27 cellular contexts compared by ENCODE assay signal in genomic region chr6:1362643-1363042, GRCh38. TPM values are rescaled to one million over a fixed set of nuclear protein-coding genes. Genes with fewer than 3 reads are reported as not detected.
"Had no signal": no experiment of that assay in that cellular context is flagged by ENCODE, and none has a peak within 500 bp of the region (broad histone marks: within the 10 kb centered on the region; RNA-seq: fewer than 3 reads in every experiment).

No MANE protein-coding gene starts in this region.

- FAIRE-seq: urothelium cell line had no signal

- H3K27me3 ChIP-seq: testis, thyroid gland, upper lobe of left lung, uterus, vagina had no signal

- H3K27ac ChIP-seq: suprapubic skin, testis, thoracic aorta, thyroid gland, tibial artery, tibial nerve, upper lobe of right lung, uterus, vagina had no signal

- ATAC-seq: stimulated activated effector memory CD8-positive, alpha-beta T cell treated with anti-CD3 and anti-CD28 coated beads, Interleukin-12 subunit alpha, Interleukin-12 subunit beta, amount 100 ng/mL, for 72 hours; stimulated activated memory B cell treated with anti-CD40 and anti-IgM and Interleukin-4, amounts not matched to agents 10 μg/mL and 1 μg/mL and 100 μg/mL, for 72 hours; stimulated activated naive B cell treated with anti-CD40 and anti-IgM and Interleukin-4, amounts not matched to agents 10 μg/mL and 1 μg/mL and 100 μg/mL, for 72 hours; stimulated activated naive CD8-positive, alpha-beta T cell treated with anti-CD3 and anti-CD28 coated beads, Interleukin-15, amount 100 ng/mL, for 72 hours; stimulated activated naive CD8-positive, alpha-beta T cell treated with anti-CD3 and anti-CD28 coated beads, Interleukin-15, Interleukin-2, amounts not matched to agents 100 U/mL and 50 U/mL, for 24 hours had no signal

- H3K4me3 ChIP-seq: stomach, suprapubic skin, testis, thoracic aorta, thyroid gland, tibial artery, tibial nerve, transverse colon, upper lobe of left lung, upper lobe of right lung, uterus, vagina had no signal

- H3K9me3 ChIP-seq: stomach, suprapubic skin, testis, thoracic aorta, thyroid gland, tibial artery, tibial nerve, transverse colon, upper lobe of left lung, upper lobe of right lung, uterus, vagina had no signal

- H3K4me1 ChIP-seq: suprapubic skin, testis, thyroid gland, tibial artery, tibial nerve, upper lobe of left lung, upper lobe of right lung, uterus, vagina had no signal

- DNase-seq: stimulated activated CD4-positive, alpha-beta T cell treated with anti-CD3 and anti-CD28 coated beads, Interleukin-2, amount 100 ng/mL, for 48 hours; stimulated activated CD4-positive, alpha-beta T cell treated with anti-CD3 and anti-CD28 coated beads, Interleukin-4, amount 100 ng/mL, for 1 hour; stimulated activated CD4-positive, alpha-beta T cell treated with anti-CD3 and anti-CD28 coated beads, Interleukin-4, amount 100 ng/mL, for 24 hours; stimulated activated CD4-positive, alpha-beta T cell treated with anti-CD3 and anti-CD28 coated beads, Interleukin-4, amount 100 ng/mL, for 4 hours; stimulated activated CD8-positive, alpha-beta memory T cell treated with anti-CD3 and anti-CD28 coated beads, Interleukin-4, amount 100 ng/mL, for 48 hours; stimulated activated naive B cell treated with anti-CD40 and anti-IgM and Interleukin-4, amounts not matched to agents 10 μg/mL and 1 μg/mL and 100 μg/mL, for 72 hours; stimulated activated naive CD4-positive, alpha-beta T cell; stimulated activated naive CD4-positive, alpha-beta T cell treated with Interleukin-2 at 50 U/mL for 16 hours; stimulated activated naive CD8-positive, alpha-beta T cell treated with anti-CD3 and anti-CD28 coated beads, Interleukin-15, amount 100 ng/mL, for 72 hours; stimulated activated naive CD8-positive, alpha-beta T cell treated with anti-CD3 and anti-CD28 coated beads, Interleukin-15, Interleukin-2, amounts not matched to agents 100 U/mL and 50 U/mL, for 24 hours; stomach; substantia nigra; testis; thyroid gland; tibial artery; transverse colon; trophoblast cell; upper lobe of left lung; upper lobe of right lung; uterus had no signal

- H3K36me3 ChIP-seq: stomach, suprapubic skin, thoracic aorta, thyroid gland, tibial artery, tibial nerve, transverse colon, upper lobe of left lung, upper lobe of right lung, uterus, vagina had no signal

RNA-seq across cellular contexts. Expression of gene FOXF2, which starts 26.7 kb away (rescaled TPM):
- total RNA-seq: uterus had no signal
